9 cellular contexts compared by ENCODE assay signal in genomic region chr22:29581799-29582198, GRCh38. TPM values are rescaled to one million over a fixed set of nuclear protein-coding genes. Genes with fewer than 3 reads are reported as not detected.
DNase-seq lines count a peak whose midpoint lies in the region; ATAC-seq and TF ChIP-seq lines count a peak whose summit lies in the region.
"Had no signal": no experiment of that assay in that cellular context is flagged by ENCODE, and none has a peak within 500 bp of the region (broad histone marks: within the 10 kb centered on the region; RNA-seq: fewer than 3 reads in every experiment).

No MANE protein-coding gene starts in this region.

- WGBS in stomach, 5 donors, result 41 to 68% (median 55%) methylated on average over 12 of the region's 12 CpGs
- WGBS in psoas muscle, 3 donors, result 82 to 90% (median 88%) methylated on average over 12 of the region's 12 CpGs

- H3K27me3 ChIP-seq in stomach (no peaks in the 10 kb centered on the region), psoas muscle (ENCODE audit: insufficient read depth in 3 of 3, low read length in 2 of 3) (no peaks in the 10 kb centered on the region)

- H3K27ac Mint-ChIP-seq in activated CD4-positive, alpha-beta T cell treated with anti-CD3 and anti-CD28 coated beads, Interleukin-2, amount 10 ng/mL, durations not matched to agents 24 days and 14 days, result peak overlapping the region; percentile 95
- peak overlapping the region; percentile 89 to 91 for H3K27ac Mint-ChIP-seq in effector memory CD8-positive, alpha-beta T cell

- no peaks in the 10 kb centered on the region for H3K27me3 Mint-ChIP-seq in activated CD4-positive, alpha-beta T cell treated with anti-CD3 and anti-CD28 coated beads, Interleukin-2, amount 10 ng/mL, durations not matched to agents 24 days and 14 days
- H3K27me3 Mint-ChIP-seq in effector memory CD8-positive, alpha-beta T cell, result no peaks in the 10 kb centered on the region

- H3K27ac ChIP-seq in stomach (peak overlapping the region in 3 of 5 donors; percentile 61 to 78 (median 75)), psoas muscle (no peak overlapping the region)

- peaks cover 3% of the 10 kb centered on the region for H3K9me3 Mint-ChIP-seq in activated CD4-positive, alpha-beta T cell treated with anti-CD3 and anti-CD28 coated beads, Interleukin-2, amount 10 ng/mL, durations not matched to agents 24 days and 14 days
- no peaks in the 10 kb centered on the region for H3K9me3 Mint-ChIP-seq in effector memory CD8-positive, alpha-beta T cell

- peaks cover 4% of the 10 kb centered on the region for H3K36me3 Mint-ChIP-seq in activated CD4-positive, alpha-beta T cell treated with anti-CD3 and anti-CD28 coated beads, Interleukin-2, amount 10 ng/mL, durations not matched to agents 24 days and 14 days (ENCODE audit: low read depth)
- peaks cover 6% of the 10 kb centered on the region for H3K36me3 Mint-ChIP-seq in effector memory CD8-positive, alpha-beta T cell (ENCODE audit: insufficient read depth)

- H3K4me3 Mint-ChIP-seq in activated CD4-positive, alpha-beta T cell treated with anti-CD3 and anti-CD28 coated beads, Interleukin-2, amount 10 ng/mL, durations not matched to agents 24 days and 14 days, result peak overlapping the region; percentile 96
- H3K4me3 Mint-ChIP-seq in effector memory CD8-positive, alpha-beta T cell, result peak overlapping the region; percentile 85 to 92

- H3K9me3 ChIP-seq in stomach, result no peaks in the 10 kb centered on the region
- no peaks in the 10 kb centered on the region for H3K9me3 ChIP-seq in psoas muscle

- H3K4me1 Mint-ChIP-seq in activated CD4-positive, alpha-beta T cell treated with anti-CD3 and anti-CD28 coated beads, Interleukin-2, amount 10 ng/mL, durations not matched to agents 24 days and 14 days, result peaks cover 17% of the 10 kb centered on the region
- H3K4me1 Mint-ChIP-seq in effector memory CD8-positive, alpha-beta T cell (ENCODE audit: low read depth in 2 of 2), result peaks cover 11 to 15% of the 10 kb centered on the region in 2 donors

- H3K4me1 ChIP-seq in stomach, result peaks cover 0 to 21% (median 18%) of the 10 kb centered on the region in 4 donors
- no peaks in the 10 kb centered on the region for H3K4me1 ChIP-seq in psoas muscle

- no peak for ATAC-seq in effector memory CD8-positive, alpha-beta T cell (replicated peaks)
- ATAC-seq in psoas muscle (no peak), GM19328 (IDR thresholded peaks at IDR 0.05; ENCODE audit: unreplicated experiment) (no peak)

- DNase-seq in activated CD4-positive, alpha-beta T cell treated with anti-CD3 and anti-CD28 coated beads, Interleukin-2, amount 10 ng/mL, durations not matched to agents 24 days and 14 days, result no peak
- no peak for DNase-seq in activated CD4-positive, alpha-beta T cell treated with anti-CD3 and anti-CD28 coated beads, Interleukin-2, amount 50 U/mL, for 48 hours
- DNase-seq in NCI-H774 (lab: John Stamatoyannopoulos, UW), result peak; percentile 45
- no peak for DNase-seq in effector memory CD8-positive, alpha-beta T cell
- DNase-seq in stomach, result peak; percentile 56
- no peak for DNase-seq in H4 (ENCODE audit: low spot score)
- DNase-seq in psoas muscle, result no peak
- DNase-seq: islet precursor cell had no signal

- TF ChIP-seq EP300 in stomach (IDR thresholded peaks at IDR 0.05), result no peak

- peak overlapping the region; percentile 69 to 91 (median 79) for H3K4me3 ChIP-seq in stomach
- H3K4me3 ChIP-seq in psoas muscle, result no peak overlapping the region

- no peaks in the 10 kb centered on the region for H3K36me3 ChIP-seq in stomach
- no peaks in the 10 kb centered on the region for H3K36me3 ChIP-seq in psoas muscle (ENCODE audit: insufficient read depth in 1 of 2, low read depth in 1 of 2)

- intact Hi-C loops in activated CD4-positive, alpha-beta T cell treated with anti-CD3 and anti-CD28 coated beads, Interleukin-2, amount 10 ng/mL, durations not matched to agents 24 days and 14 days (cut with micrococcal nuclease), result loop anchor here (1.0 kb wide), 2 partner anchors 22 to 28 kb away; partner anchors contain the start of genes NF2 and THOC5
- intact Hi-C loops in stomach (cut with DNase I; ENCODE audit: low total_unique reads), result no loop called here
- intact Hi-C loops in psoas muscle (cut with DNase I), result no loop called here

- no peak for TF ChIP-seq CTCF in stomach (IDR thresholded peaks at IDR 0.05)
- TF ChIP-seq CTCF in psoas muscle (IDR thresholded peaks at IDR 0.05), result no peak

- no peak for TF ChIP-seq POLR2A in stomach (IDR thresholded peaks at IDR 0.05)

RNA-seq across cellular contexts. Expression of gene NIPSNAP1, which starts 0.9 kb away (rescaled TPM):
- 45.9 and 46.5 TPM in 2 replicates for total RNA-seq in activated CD4-positive, alpha-beta T cell treated with anti-CD3 and anti-CD28 coated beads, Interleukin-2, amount 10 ng/mL, durations not matched to agents 24 days and 14 days
- 10 to 100 TPM in 4 of 5 donors, 1 to 10 TPM in 1; 7.1 to 58.9 (median 24.4) TPM for total RNA-seq in stomach
- polyA plus RNA-seq in stomach, result 10 to 100 TPM; 23.1 to 37.3 (median 30.7) TPM
- 58.8 and 72.4 TPM in 2 replicates for total RNA-seq in H4 (2014; rRNA removed; shearing (Covaris generic))
- 1 to 10 TPM; 2.1 to 8.3 (median 3.0) TPM for total RNA-seq in psoas muscle
- polyA plus RNA-seq in psoas muscle, result 1 to 10 TPM; 1.2 to 2.0 (median 1.3) TPM

RNA-seq across cellular contexts. Expression of gene NF2, which starts 21.6 kb away (rescaled TPM):
- total RNA-seq in activated CD4-positive, alpha-beta T cell treated with anti-CD3 and anti-CD28 coated beads, Interleukin-2, amount 10 ng/mL, durations not matched to agents 24 days and 14 days, result 59.1 and 61.9 TPM in 2 replicates
- total RNA-seq in stomach (10 to 100 TPM; 16.9 to 37.6 (median 20.3) TPM), psoas muscle (10 to 100 TPM; 43.2 to 59.7 (median 46.7) TPM)
- polyA plus RNA-seq in stomach (1 to 10 TPM; 5.8 to 8.4 (median 8.3) TPM), psoas muscle (10 to 100 TPM; 12.8 to 33.7 (median 19.3) TPM)
- 32.3 and 32.4 TPM in 2 replicates for total RNA-seq in H4 (2014; rRNA removed; shearing (Covaris generic))

RNA-seq across cellular contexts. Expression of gene THOC5, which starts 28.2 kb away (rescaled TPM):
- total RNA-seq in activated CD4-positive, alpha-beta T cell treated with anti-CD3 and anti-CD28 coated beads, Interleukin-2, amount 10 ng/mL, durations not matched to agents 24 days and 14 days, result 66.6 and 68.1 TPM in 2 replicates
- 100 to 1,000 TPM in 1 of 5 donors, 10 to 100 TPM in 4; 19.3 to 123 (median 54.9) TPM for total RNA-seq in stomach
- 10 to 100 TPM; 18.2 to 31.6 (median 21.8) TPM for polyA plus RNA-seq in stomach
- total RNA-seq in H4 (2014; rRNA removed; shearing (Covaris generic)), result 30.2 and 39.8 TPM in 2 replicates
- total RNA-seq in psoas muscle, result 10 to 100 TPM; 42.8 to 56.0 (median 47.5) TPM
- polyA plus RNA-seq in psoas muscle, result 10 to 100 TPM; 33.8 to 52.0 (median 40.5) TPM

Comparison
In these comparisons a context has a peak if more than half of its experiments do, and no peak if none do; other contexts are left out.
1. DNase-seq: peak in NCI-H774 (single experiment) and stomach (single experiment); none in activated CD4-positive, alpha-beta T cell treated with anti-CD3 and anti-CD28 coated beads, Interleukin-2, amount 10 ng/mL, durations not matched to agents 24 days and 14 days (single experiment), activated CD4-positive, alpha-beta T cell treated with anti-CD3 and anti-CD28 coated beads, Interleukin-2, amount 50 U/mL, for 48 hours (0 of 2), effector memory CD8-positive, alpha-beta T cell (0 of 3), H4 (single experiment) and psoas muscle (0 of 2).